1 cellular context compared by ENCODE assay signal in the genomic region with DNA sequence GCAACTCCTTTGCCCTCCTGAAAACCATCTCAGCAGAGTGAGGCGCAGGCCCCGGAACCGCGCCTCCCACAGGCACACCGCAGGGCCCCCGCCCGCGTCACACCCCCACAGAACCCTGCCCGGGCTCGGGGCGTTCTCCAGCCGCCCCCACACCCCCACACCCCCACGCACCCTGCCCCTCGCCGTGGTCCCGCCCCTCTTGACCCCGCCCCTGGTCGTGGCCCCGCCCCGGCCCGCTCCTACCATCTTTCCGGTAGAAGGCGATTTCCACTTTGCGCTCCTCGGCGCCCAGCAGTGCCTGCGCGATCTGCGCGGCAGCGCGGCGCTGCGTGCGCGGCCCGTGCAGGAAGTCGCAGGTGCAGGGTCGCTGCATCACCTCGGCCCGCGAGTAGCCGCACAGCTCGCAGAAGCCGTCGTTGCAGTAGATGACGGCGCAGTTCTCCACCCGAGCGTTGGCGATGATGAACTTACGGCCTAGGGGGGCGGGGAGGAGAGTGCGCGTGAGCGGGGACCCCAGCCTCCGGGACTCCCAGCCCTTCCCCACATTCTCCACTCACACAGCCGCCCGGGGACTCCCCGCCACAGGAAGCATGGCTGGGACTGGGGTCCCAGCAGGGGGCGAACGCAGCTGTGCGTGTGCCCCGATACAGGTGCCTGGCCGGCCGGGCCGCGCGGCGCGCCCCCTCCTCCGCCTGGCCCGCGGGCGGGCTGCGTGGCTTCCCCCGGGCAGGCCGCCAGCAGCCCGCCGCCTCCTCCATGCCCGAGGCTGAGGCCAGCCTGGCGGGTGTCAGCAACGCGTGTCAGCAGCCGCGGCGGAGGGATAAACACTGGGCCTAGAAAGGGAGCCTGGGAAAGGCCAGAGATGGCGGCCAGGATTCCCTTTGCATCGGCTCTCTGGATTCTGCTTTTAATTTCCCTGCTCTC.
TF ChIP-seq lines count a peak whose summit lies in the region.

No MANE protein-coding gene starts in this region.

TF ChIP-seq in K562, 482 proteins besides CTCF, POLR2A, EP300 and RAD21 (continued from another document and continues in another):
- TF ChIP-seq, protein P1, sequence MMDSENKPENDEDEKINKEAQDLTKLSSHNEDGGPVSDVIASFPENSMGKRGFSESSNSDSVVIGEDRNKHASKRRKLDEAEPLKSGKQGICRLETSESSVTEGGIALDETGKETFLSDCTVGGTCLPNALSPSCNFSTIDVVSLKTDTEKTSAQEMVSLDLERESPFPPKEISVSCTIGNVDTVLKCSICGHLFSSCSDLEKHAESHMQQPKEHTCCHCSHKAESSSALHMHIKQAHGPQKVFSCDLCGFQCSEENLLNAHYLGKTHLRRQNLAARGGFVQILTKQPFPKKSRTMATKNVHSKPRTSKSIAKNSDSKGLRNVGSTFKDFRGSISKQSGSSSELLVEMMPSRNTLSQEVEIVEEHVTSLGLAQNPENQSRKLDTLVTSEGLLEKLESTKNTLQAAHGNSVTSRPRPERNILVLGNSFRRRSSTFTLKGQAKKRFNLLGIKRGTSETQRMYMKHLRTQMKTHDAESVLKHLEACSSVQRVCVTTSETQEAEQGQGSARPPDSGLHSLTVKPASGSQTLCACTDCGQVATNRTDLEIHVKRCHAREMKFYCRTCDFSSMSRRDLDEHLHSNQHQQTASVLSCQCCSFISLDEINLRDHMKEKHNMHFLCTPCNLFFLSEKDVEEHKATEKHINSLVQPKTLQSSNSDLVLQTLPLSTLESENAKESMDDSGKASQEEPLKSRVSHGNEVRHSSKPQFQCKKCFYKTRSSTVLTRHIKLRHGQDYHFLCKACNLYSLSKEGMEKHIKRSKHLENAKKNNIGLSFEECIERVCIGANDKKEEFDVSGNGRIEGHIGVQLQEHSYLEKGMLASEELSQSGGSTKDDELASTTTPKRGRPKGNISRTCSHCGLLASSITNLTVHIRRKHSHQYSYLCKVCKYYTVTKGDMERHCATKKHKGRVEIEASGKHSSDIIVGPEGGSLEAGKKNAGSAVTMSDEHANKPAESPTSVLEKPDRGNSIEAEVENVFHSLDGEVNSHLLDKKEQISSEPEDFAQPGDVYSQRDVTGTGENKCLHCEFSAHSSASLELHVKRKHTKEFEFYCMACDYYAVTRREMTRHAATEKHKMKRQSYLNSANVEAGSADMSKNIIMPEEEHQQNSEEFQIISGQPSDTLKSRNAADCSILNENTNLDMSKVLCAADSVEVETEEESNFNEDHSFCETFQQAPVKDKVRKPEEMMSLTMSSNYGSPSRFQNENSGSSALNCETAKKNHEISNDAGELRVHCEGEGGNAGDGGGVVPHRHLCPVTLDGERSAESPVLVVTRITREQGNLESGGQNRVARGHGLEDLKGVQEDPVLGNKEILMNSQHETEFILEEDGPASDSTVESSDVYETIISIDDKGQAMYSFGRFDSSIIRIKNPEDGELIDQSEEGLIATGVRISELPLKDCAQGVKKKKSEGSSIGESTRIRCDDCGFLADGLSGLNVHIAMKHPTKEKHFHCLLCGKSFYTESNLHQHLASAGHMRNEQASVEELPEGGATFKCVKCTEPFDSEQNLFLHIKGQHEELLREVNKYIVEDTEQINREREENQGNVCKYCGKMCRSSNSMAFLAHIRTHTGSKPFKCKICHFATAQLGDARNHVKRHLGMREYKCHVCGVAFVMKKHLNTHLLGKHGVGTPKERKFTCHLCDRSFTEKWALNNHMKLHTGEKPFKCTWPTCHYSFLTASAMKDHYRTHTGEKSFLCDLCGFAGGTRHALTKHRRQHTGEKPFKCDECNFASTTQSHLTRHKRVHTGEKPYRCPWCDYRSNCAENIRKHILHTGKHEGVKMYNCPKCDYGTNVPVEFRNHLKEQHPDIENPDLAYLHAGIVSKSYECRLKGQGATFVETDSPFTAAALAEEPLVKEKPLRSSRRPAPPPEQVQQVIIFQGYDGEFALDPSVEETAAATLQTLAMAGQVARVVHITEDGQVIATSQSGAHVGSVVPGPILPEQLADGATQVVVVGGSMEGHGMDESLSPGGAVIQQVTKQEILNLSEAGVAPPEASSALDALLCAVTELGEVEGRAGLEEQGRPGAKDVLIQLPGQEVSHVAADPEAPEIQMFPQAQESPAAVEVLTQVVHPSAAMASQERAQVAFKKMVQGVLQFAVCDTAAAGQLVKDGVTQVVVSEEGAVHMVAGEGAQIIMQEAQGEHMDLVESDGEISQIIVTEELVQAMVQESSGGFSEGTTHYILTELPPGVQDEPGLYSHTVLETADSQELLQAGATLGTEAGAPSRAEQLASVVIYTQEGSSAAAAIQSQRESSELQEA (IDR thresholded peaks at IDR 0.05; ENCODE audit: low read depth): no peak
- TF ChIP-seq, protein P2, sequence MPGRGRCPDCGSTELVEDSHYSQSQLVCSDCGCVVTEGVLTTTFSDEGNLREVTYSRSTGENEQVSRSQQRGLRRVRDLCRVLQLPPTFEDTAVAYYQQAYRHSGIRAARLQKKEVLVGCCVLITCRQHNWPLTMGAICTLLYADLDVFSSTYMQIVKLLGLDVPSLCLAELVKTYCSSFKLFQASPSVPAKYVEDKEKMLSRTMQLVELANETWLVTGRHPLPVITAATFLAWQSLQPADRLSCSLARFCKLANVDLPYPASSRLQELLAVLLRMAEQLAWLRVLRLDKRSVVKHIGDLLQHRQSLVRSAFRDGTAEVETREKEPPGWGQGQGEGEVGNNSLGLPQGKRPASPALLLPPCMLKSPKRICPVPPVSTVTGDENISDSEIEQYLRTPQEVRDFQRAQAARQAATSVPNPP (IDR thresholded peaks at IDR 0.05; ENCODE audit: borderline replicate concordance, insufficient read depth, insufficient read length): no peak
- TF ChIP-seq HLTF (IDR thresholded peaks at IDR 0.05): peak; percentile 70; the same call in 1 of the 2 replicates
- no peak for TF ChIP-seq XRCC3 (IDR thresholded peaks at IDR 0.05)
- peak; percentile 76; the same call in 1 of the 2 replicates for TF ChIP-seq ZNF175 (CRISPR knock-in tag; IDR thresholded peaks at IDR 0.05; ENCODE audit: low read depth)
- TF ChIP-seq RBM34 (IDR thresholded peaks at IDR 0.05; ENCODE audit: borderline replicate concordance, insufficient read depth, low read length): no peak
- TF ChIP-seq, protein P3, sequence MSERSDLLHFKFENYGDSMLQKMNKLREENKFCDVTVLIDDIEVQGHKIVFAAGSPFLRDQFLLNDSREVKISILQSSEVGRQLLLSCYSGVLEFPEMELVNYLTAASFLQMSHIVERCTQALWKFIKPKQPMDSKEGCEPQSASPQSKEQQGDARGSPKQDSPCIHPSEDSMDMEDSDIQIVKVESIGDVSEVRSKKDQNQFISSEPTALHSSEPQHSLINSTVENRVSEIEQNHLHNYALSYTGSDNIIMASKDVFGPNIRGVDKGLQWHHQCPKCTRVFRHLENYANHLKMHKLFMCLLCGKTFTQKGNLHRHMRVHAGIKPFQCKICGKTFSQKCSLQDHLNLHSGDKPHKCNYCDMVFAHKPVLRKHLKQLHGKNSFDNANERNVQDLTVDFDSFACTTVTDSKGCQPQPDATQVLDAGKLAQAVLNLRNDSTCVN (CRISPR knock-in tag; IDR thresholded peaks at IDR 0.05): no peak
- TF ChIP-seq NFRKB (IDR thresholded peaks at IDR 0.05; ENCODE audit: low read depth): no peak
- TF ChIP-seq TAF9B (IDR thresholded peaks at IDR 0.05; ENCODE audit: partially characterized antibody): no peak
- no peak for TF ChIP-seq ZNF3 (CRISPR knock-in tag; IDR thresholded peaks at IDR 0.05)
- no peak for TF ChIP-seq ZNF507 (tag; conservative IDR thresholded peaks at IDR 0.05)
- TF ChIP-seq, protein P4, sequence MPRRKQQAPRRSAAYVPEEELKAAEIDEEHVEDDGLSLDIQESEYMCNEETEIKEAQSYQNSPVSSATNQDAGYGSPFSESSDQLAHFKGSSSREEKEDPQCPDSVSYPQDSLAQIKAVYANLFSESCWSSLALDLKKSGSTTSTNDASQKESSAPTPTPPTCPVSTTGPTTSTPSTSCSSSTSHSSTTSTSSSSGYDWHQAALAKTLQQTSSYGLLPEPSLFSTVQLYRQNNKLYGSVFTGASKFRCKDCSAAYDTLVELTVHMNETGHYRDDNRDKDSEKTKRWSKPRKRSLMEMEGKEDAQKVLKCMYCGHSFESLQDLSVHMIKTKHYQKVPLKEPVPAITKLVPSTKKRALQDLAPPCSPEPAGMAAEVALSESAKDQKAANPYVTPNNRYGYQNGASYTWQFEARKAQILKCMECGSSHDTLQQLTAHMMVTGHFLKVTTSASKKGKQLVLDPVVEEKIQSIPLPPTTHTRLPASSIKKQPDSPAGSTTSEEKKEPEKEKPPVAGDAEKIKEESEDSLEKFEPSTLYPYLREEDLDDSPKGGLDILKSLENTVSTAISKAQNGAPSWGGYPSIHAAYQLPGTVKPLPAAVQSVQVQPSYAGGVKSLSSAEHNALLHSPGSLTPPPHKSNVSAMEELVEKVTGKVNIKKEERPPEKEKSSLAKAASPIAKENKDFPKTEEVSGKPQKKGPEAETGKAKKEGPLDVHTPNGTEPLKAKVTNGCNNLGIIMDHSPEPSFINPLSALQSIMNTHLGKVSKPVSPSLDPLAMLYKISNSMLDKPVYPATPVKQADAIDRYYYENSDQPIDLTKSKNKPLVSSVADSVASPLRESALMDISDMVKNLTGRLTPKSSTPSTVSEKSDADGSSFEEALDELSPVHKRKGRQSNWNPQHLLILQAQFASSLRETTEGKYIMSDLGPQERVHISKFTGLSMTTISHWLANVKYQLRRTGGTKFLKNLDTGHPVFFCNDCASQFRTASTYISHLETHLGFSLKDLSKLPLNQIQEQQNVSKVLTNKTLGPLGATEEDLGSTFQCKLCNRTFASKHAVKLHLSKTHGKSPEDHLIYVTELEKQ (CRISPR knock-in tag; IDR thresholded peaks at IDR 0.05): no peak
- no peak for TF ChIP-seq RBM14 (IDR thresholded peaks at IDR 0.05; ENCODE audit: borderline replicate concordance, insufficient read depth, low read depth, low read length)
- TF ChIP-seq ZNF347 (CRISPR knock-in tag; IDR thresholded peaks at IDR 0.05; ENCODE audit: low read depth): no peak
- TF ChIP-seq, protein P5, sequence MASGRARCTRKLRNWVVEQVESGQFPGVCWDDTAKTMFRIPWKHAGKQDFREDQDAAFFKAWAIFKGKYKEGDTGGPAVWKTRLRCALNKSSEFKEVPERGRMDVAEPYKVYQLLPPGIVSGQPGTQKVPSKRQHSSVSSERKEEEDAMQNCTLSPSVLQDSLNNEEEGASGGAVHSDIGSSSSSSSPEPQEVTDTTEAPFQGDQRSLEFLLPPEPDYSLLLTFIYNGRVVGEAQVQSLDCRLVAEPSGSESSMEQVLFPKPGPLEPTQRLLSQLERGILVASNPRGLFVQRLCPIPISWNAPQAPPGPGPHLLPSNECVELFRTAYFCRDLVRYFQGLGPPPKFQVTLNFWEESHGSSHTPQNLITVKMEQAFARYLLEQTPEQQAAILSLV (tag; IDR thresholded peaks at IDR 0.05): no peak
- TF ChIP-seq ERF (CRISPR knock-in tag; IDR thresholded peaks at IDR 0.05): 0 out of 2 replicates have a peak, but pooled peaks have one; percentile 66
- TF ChIP-seq ZNF57 (CRISPR knock-in tag; IDR thresholded peaks at IDR 0.05): no peak
- TF ChIP-seq PHF8 (IDR thresholded peaks at IDR 0.05; ENCODE audit: borderline replicate concordance, low read length): peak; percentile 88; the same call in 1 of the 2 replicates
- no peak for TF ChIP-seq SREBF2 (CRISPR knock-in tag; IDR thresholded peaks at IDR 0.05)
- TF ChIP-seq, protein P6, sequence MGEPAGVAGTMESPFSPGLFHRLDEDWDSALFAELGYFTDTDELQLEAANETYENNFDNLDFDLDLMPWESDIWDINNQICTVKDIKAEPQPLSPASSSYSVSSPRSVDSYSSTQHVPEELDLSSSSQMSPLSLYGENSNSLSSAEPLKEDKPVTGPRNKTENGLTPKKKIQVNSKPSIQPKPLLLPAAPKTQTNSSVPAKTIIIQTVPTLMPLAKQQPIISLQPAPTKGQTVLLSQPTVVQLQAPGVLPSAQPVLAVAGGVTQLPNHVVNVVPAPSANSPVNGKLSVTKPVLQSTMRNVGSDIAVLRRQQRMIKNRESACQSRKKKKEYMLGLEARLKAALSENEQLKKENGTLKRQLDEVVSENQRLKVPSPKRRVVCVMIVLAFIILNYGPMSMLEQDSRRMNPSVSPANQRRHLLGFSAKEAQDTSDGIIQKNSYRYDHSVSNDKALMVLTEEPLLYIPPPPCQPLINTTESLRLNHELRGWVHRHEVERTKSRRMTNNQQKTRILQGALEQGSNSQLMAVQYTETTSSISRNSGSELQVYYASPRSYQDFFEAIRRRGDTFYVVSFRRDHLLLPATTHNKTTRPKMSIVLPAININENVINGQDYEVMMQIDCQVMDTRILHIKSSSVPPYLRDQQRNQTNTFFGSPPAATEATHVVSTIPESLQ (CRISPR knock-in tag; IDR thresholded peaks at IDR 0.05): 0 out of 2 replicates have a peak, but pooled peaks have one; percentile 40
- no peak for TF ChIP-seq ASH1L (IDR thresholded peaks at IDR 0.05; ENCODE audit: borderline replicate concordance, low read depth, partially characterized antibody)
- TF ChIP-seq IFI16 (CRISPR knock-in tag; IDR thresholded peaks at IDR 0.05): no peak
- TF ChIP-seq ZNF124 (CRISPR knock-in tag; IDR thresholded peaks at IDR 0.05): no peak
- TF ChIP-seq TGIF2 (CRISPR knock-in tag; IDR thresholded peaks at IDR 0.05): no peak
- no peak for TF ChIP-seq ZNF253 (CRISPR knock-in tag; conservative IDR thresholded peaks at IDR 0.05)
- no peak for TF ChIP-seq CSDE1 (IDR thresholded peaks at IDR 0.05)
- TF ChIP-seq, protein P7, sequence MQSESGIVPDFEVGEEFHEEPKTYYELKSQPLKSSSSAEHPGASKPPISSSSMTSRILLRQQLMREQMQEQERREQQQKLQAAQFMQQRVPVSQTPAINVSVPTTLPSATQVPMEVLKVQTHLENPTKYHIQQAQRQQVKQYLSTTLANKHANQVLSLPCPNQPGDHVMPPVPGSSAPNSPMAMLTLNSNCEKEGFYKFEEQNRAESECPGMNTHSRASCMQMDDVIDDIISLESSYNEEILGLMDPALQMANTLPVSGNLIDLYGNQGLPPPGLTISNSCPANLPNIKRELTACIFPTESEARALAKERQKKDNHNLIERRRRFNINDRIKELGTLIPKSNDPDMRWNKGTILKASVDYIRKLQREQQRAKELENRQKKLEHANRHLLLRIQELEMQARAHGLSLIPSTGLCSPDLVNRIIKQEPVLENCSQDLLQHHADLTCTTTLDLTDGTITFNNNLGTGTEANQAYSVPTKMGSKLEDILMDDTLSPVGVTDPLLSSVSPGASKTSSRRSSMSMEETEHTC (IDR thresholded peaks at IDR 0.05): no peak
- no peak for TF ChIP-seq RAD51 (IDR thresholded peaks at IDR 0.05; ENCODE audit: borderline replicate concordance, low read depth)
- TF ChIP-seq, protein P8, sequence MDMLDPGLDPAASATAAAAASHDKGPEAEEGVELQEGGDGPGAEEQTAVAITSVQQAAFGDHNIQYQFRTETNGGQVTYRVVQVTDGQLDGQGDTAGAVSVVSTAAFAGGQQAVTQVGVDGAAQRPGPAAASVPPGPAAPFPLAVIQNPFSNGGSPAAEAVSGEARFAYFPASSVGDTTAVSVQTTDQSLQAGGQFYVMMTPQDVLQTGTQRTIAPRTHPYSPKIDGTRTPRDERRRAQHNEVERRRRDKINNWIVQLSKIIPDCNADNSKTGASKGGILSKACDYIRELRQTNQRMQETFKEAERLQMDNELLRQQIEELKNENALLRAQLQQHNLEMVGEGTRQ (CRISPR knock-in tag; IDR thresholded peaks at IDR 0.05): no peak
- TF ChIP-seq ZNF165 (CRISPR knock-in tag; IDR thresholded peaks at IDR 0.05; ENCODE audit: borderline replicate concordance): no peak
- TF ChIP-seq MTA3 (IDR thresholded peaks at IDR 0.05; ENCODE audit: borderline replicate concordance): peak; percentile 96
- TF ChIP-seq ATF1 (CRISPR knock-in tag; IDR thresholded peaks at IDR 0.05): peak; percentile 7; the same call in 1 of the 2 replicates
- TF ChIP-seq ATF1 (tag; IDR thresholded peaks at IDR 0.05): peak; percentile 75
- TF ChIP-seq HCFC1 (IDR thresholded peaks at IDR 0.05; ENCODE audit: low read depth, low read length): no peak
- peak; percentile 79 for TF ChIP-seq HMGN3 (IDR thresholded peaks at IDR 0.05; ENCODE audit: borderline replicate concordance, extremely low read depth, insufficient read length, low read depth, low read length)
- TF ChIP-seq PHF20 (IDR thresholded peaks at IDR 0.05; ENCODE audit: partially characterized antibody): peak; percentile 45
